Comparison of ENCODE assay signal across 8 cellular contexts in genomic region chr2:28406276-28407096, GRCh38. TPM values are rescaled to one million over a fixed set of nuclear protein-coding genes. Genes with fewer than 3 reads are reported as not detected.
A peak's percentile ranks its signal among the peaks of the same experiment; 100 is the strongest.
DNase-seq lines count a peak whose midpoint lies in the region; ATAC-seq and TF ChIP-seq lines count a peak whose summit lies in the region.

No MANE protein-coding gene starts in this region.

- POLR2A ChIA-PET in activated CD4-positive, alpha-beta memory T cell treated with anti-CD3 and anti-CD28 coated beads, Interleukin-2, amount 10 ng/mL, durations not matched to agents 7 days and 5 days (lab: Charles Lee) = interaction anchor here (0.7 to 5.2 kb wide), 7 partner anchors 11 to 634 kb away, joined by 3 to 85 read pairs (median 4); partner anchors contain the start of genes FOSL2 and PPP1CB
- POLR2A ChIA-PET in Caco-2 (lab: Charles Lee) = no interaction called here

- DNase-seq in ELR (ENCODE audit: low read depth) = peak; percentile 89
- DNase-seq in activated CD4-positive, alpha-beta memory T cell treated with anti-CD3 and anti-CD28 coated beads, Interleukin-2, amount 10 ng/mL, durations not matched to agents 7 days and 5 days = peak; percentile 88
- no peak for DNase-seq in epithelial cell of prostate (ENCODE audit: low read depth, low spot score)
- DNase-seq in Caco-2 = no peak
- DNase-seq in GM13977 (ENCODE audit: low spot score) = no peak

- H3K36me3 ChIP-seq in Caco-2 (ENCODE audit: control insufficient read depth, insufficient read depth, low read length) = peaks cover 15% of the 10 kb centered on the region

- no TSS peak for BruUV-seq in Caco-2 (replicated peaks; lab: Mats Ljungman, UMichigan)

- ATAC-seq in HG03139 (IDR thresholded peaks at IDR 0.05; ENCODE audit: unreplicated experiment) (no peak), GM19463 (IDR thresholded peaks at IDR 0.05; ENCODE audit: unreplicated experiment) (no peak)

- H3K4me1 Mint-ChIP-seq in activated CD4-positive, alpha-beta memory T cell treated with anti-CD3 and anti-CD28 coated beads, Interleukin-2, amount 10 ng/mL, durations not matched to agents 7 days and 5 days = peaks cover 96% of the 10 kb centered on the region
- H3K4me1 Mint-ChIP-seq in Caco-2 (ENCODE audit: low read depth, unreplicated experiment) = peaks cover 11% of the 10 kb centered on the region

- H3K27me3 Mint-ChIP-seq in activated CD4-positive, alpha-beta memory T cell treated with anti-CD3 and anti-CD28 coated beads, Interleukin-2, amount 10 ng/mL, durations not matched to agents 7 days and 5 days = no peaks in the 10 kb centered on the region
- H3K27me3 Mint-ChIP-seq in Caco-2 (ENCODE audit: insufficient read depth, unreplicated experiment) = no peaks in the 10 kb centered on the region

- H3K36me3 Mint-ChIP-seq in activated CD4-positive, alpha-beta memory T cell treated with anti-CD3 and anti-CD28 coated beads, Interleukin-2, amount 10 ng/mL, durations not matched to agents 7 days and 5 days (ENCODE audit: low read depth) = peaks cover 90% of the 10 kb centered on the region
- peaks cover 99% of the 10 kb centered on the region for H3K36me3 Mint-ChIP-seq in Caco-2 (ENCODE audit: insufficient read depth, unreplicated experiment)

- TF ChIP-seq CTCF in Caco-2 (IDR thresholded peaks at IDR 0.05; ENCODE audit: insufficient read depth in 1 of 2, low read depth in 1 of 2, low read length in 1 of 2, severe bottlenecking in 1 of 2, unreplicated experiment in 1 of 2) (no peak), GM13977 (IDR thresholded peaks at IDR 0.05; ENCODE audit: extremely low read depth, insufficient read depth, missing control alignments) (no peak)

- H3K27me3 ChIP-seq in Caco-2 (replicated peaks; ENCODE audit: control insufficient read depth, insufficient read depth, low read length) = no peaks in the 10 kb centered on the region

- no peaks in the 10 kb centered on the region for H3K9me3 Mint-ChIP-seq in activated CD4-positive, alpha-beta memory T cell treated with anti-CD3 and anti-CD28 coated beads, Interleukin-2, amount 10 ng/mL, durations not matched to agents 7 days and 5 days
- H3K9me3 Mint-ChIP-seq in Caco-2 (ENCODE audit: unreplicated experiment) = no peaks in the 10 kb centered on the region

- peak overlapping the region; percentile 19 for H3K4me3 Mint-ChIP-seq in activated CD4-positive, alpha-beta memory T cell treated with anti-CD3 and anti-CD28 coated beads, Interleukin-2, amount 10 ng/mL, durations not matched to agents 7 days and 5 days
- H3K4me3 Mint-ChIP-seq in Caco-2 (ENCODE audit: unreplicated experiment) = no peak overlapping the region

- H3K4me1 ChIP-seq in Caco-2 = 0 out of 2 replicates have a peak, but pooled peaks cover 5% of the 10 kb centered on the region

- H3K4me3 ChIP-seq in skin epidermis = no peak overlapping the region
- no peak overlapping the region for H3K4me3 ChIP-seq in Caco-2 (ENCODE audit: low read depth, low read length)

- H3K27ac ChIP-seq in epithelial cell of prostate = peak overlapping the region; percentile 59
- H3K27ac ChIP-seq in skin epidermis = peak overlapping the region in 19 of 21 experiments; percentile 0 to 86 (median 59)

- H3K27ac Mint-ChIP-seq in activated CD4-positive, alpha-beta memory T cell treated with anti-CD3 and anti-CD28 coated beads, Interleukin-2, amount 10 ng/mL, durations not matched to agents 7 days and 5 days = peak overlapping the region; percentile 97
- no peak overlapping the region for H3K27ac Mint-ChIP-seq in Caco-2 (ENCODE audit: unreplicated experiment)

- in situ Hi-C loops in GM13977 (cut with MboI; ENCODE audit: low pct_unique_long_range_greater_than_20kb, low sequenced_read_pairs, unreplicated experiment) = loop anchor here (25.0 kb wide), 1 partner anchor 644 kb away; the partner anchor contains the start of gene MRPL33

- intact Hi-C loops in Caco-2 (cut with micrococcal nuclease; ENCODE audit: unreplicated experiment) = no loop called here

- CTCF ChIA-PET in activated CD4-positive, alpha-beta memory T cell treated with anti-CD3 and anti-CD28 coated beads, Interleukin-2, amount 10 ng/mL, durations not matched to agents 7 days and 5 days (lab: Charles Lee) = interaction anchor here (0.8 to 3.6 kb wide), 5 partner anchors 13 to 464 kb away, joined by 3 to 10 read pairs (median 3); no protein-coding TSS in a partner anchor
- CTCF ChIA-PET in Caco-2 (lab: Charles Lee) = no interaction called here

- H3K9me3 ChIP-seq in Caco-2 = no peaks in the 10 kb centered on the region

RNA-seq across cellular contexts. Expression of gene FOSL2, which starts 13.8 kb away (rescaled TPM):
- 100 to 1,000 TPM in 1 of 2 experiments, 10 to 100 TPM in 1; 96.4 to 100 TPM for total RNA-seq in activated CD4-positive, alpha-beta memory T cell treated with anti-CD3 and anti-CD28 coated beads, Interleukin-2, amount 10 ng/mL, durations not matched to agents 7 days and 5 days
- 64.6 and 70.7 TPM in 2 replicates for total RNA-seq in Caco-2 (2022)

Comparison
In these comparisons a context has a peak if more than half of its experiments do, and no peak if none do; other contexts are left out.
1. DNase-seq: peak in ELR (single experiment) and activated CD4-positive, alpha-beta memory T cell treated with anti-CD3 and anti-CD28 coated beads, Interleukin-2, amount 10 ng/mL, durations not matched to agents 7 days and 5 days (single experiment); none in epithelial cell of prostate (single experiment), Caco-2 (0 of 2) and GM13977 (single experiment).